In genomic region chr2:234887277-234887676, GRCh38 we compare ENCODE assay signal across 16 cellular contexts.
"Had no signal": no experiment of that assay in that cellular context is flagged by ENCODE, and none has a peak within 500 bp of the region (broad histone marks: within the 10 kb centered on the region; RNA-seq: fewer than 3 reads in every experiment).

No MANE protein-coding gene starts in this region.

- H3K4me1 Mint-ChIP-seq: activated CD4-positive, alpha-beta memory T cell treated with anti-CD3 and anti-CD28 coated beads, Interleukin-2, amount 10 ng/mL, durations not matched to agents 7 days and 5 days; activated naive CD8-positive, alpha-beta T cell treated with anti-CD3 and anti-CD28 coated beads, Interleukin-2, amount 50 U/mL, for 24 hours had no signal

- FAIRE-seq: colon, frontal cortex had no signal

- H3K4me1 ChIP-seq: ascending aorta, right atrium auricular region had no signal

- H3K27me3 Mint-ChIP-seq: activated CD4-positive, alpha-beta memory T cell treated with anti-CD3 and anti-CD28 coated beads, Interleukin-2, amount 10 ng/mL, durations not matched to agents 7 days and 5 days had no signal

- DNase-seq: activated CD4-positive, alpha-beta memory T cell treated with anti-CD3 and anti-CD28 coated beads, Interleukin-2, amount 10 ng/mL, durations not matched to agents 7 days and 5 days; activated CD8-positive, alpha-beta memory T cell treated with anti-CD3 and anti-CD28 coated beads, Interleukin-2, amount 50 U/mL, for 48 hours; activated naive CD4-positive, alpha-beta T cell; activated naive CD8-positive, alpha-beta T cell treated with anti-CD3 and anti-CD28 coated beads, Interleukin-2, amount 50 U/mL, for 24 hours; left ventricle myocardium inferior; posterior cingulate gyrus; stimulated activated naive CD4-positive, alpha-beta T cell; SW 1271; trophoblast cell had no signal

- H3K4me3 ChIP-seq: ascending aorta, left ventricle myocardium inferior, right atrium auricular region had no signal

- H3K27ac Mint-ChIP-seq: activated CD4-positive, alpha-beta memory T cell treated with anti-CD3 and anti-CD28 coated beads, Interleukin-2, amount 10 ng/mL, durations not matched to agents 7 days and 5 days; activated naive CD8-positive, alpha-beta T cell treated with anti-CD3 and anti-CD28 coated beads, Interleukin-2, amount 50 U/mL, for 24 hours; T-helper 2 cell treated with Interferon-gamma antibody and Interleukin-4, amounts not matched to agents 5 μg/mL and 100 μg/mL, for 36 hours had no signal

- H3K9me3 ChIP-seq: ascending aorta, left ventricle myocardium inferior, neutrophil, right atrium auricular region had no signal

- H3K27ac ChIP-seq: ascending aorta, left ventricle myocardium inferior, neutrophil, right atrium auricular region had no signal

- H3K4me3 Mint-ChIP-seq: activated CD4-positive, alpha-beta memory T cell treated with anti-CD3 and anti-CD28 coated beads, Interleukin-2, amount 10 ng/mL, durations not matched to agents 7 days and 5 days; activated naive CD8-positive, alpha-beta T cell treated with anti-CD3 and anti-CD28 coated beads, Interleukin-2, amount 50 U/mL, for 24 hours; T-helper 2 cell treated with Interferon-gamma antibody and Interleukin-4, amounts not matched to agents 5 μg/mL and 100 μg/mL, for 36 hours had no signal

- ATAC-seq: activated naive CD8-positive, alpha-beta T cell treated with anti-CD3 and anti-CD28 coated beads, Interleukin-2, amount 50 U/mL, for 24 hours had no signal

- H3K9me3 Mint-ChIP-seq: activated CD4-positive, alpha-beta memory T cell treated with anti-CD3 and anti-CD28 coated beads, Interleukin-2, amount 10 ng/mL, durations not matched to agents 7 days and 5 days; activated naive CD8-positive, alpha-beta T cell treated with anti-CD3 and anti-CD28 coated beads, Interleukin-2, amount 50 U/mL, for 24 hours; T-helper 2 cell treated with Interferon-gamma antibody and Interleukin-4, amounts not matched to agents 5 μg/mL and 100 μg/mL, for 36 hours had no signal

- H3K27me3 ChIP-seq: ascending aorta, cardiac muscle cell, neutrophil, right atrium auricular region had no signal

- H3K36me3 ChIP-seq: ascending aorta, cardiac muscle cell, left ventricle myocardium inferior, neutrophil, right atrium auricular region had no signal
